22 cellular contexts compared by ENCODE assay signal in the genomic region with DNA sequence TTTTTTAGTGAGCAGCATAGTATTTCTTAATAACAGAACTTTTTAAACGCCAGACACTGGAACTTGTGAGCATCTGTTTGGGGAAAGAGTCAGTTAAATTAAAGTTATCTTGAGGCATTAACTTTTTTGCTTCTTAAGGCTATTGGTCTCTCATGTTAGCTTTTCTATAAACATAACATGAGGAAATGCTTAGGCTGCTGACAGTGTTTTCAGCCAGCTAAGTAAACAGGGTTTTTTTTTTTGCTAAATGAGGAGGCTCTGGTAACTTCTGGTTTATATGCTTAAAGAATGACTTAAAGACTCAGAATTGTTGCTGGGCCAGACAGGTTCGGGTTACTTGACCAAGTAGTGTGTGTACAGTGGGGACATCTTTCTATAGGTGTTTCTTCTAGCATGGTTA.
"Had no signal": no experiment of that assay in that cellular context is flagged by ENCODE, and none has a peak within 500 bp of the region (broad histone marks: within the 10 kb centered on the region; RNA-seq: fewer than 3 reads in every experiment).

No MANE protein-coding gene starts in this region.

- H3K4me1 ChIP-seq: esophagus muscularis mucosa, testis, upper lobe of right lung, vagina had no signal

- FAIRE-seq: islet of Langerhans had no signal

- H3K27me3 ChIP-seq: esophagus muscularis mucosa, heart left ventricle, spleen, testis, tibial nerve, upper lobe of right lung, vagina had no signal

- H3K27ac ChIP-seq: epithelial cell of prostate, esophagus muscularis mucosa, heart left ventricle, spleen, testis, tibial nerve, upper lobe of right lung, vagina had no signal

- H3K36me3 ChIP-seq: esophagus muscularis mucosa, tibial nerve, upper lobe of right lung, vagina had no signal

- H3K9me3 ChIP-seq: testis had no signal

- DNase-seq: effector memory CD8-positive, alpha-beta T cell; foreskin melanocyte; heart left ventricle; hippocampal formation; kidney glomerular epithelial cell; naive thymus-derived CD4-positive, alpha-beta T cell; nephron progenitor cell; posterior cingulate gyrus; spleen; stimulated activated CD4-positive, alpha-beta T cell treated with anti-CD3 and anti-CD28 coated beads, Interleukin-15, amount 100 ng/mL, for 24 hours; stimulated activated CD4-positive, alpha-beta T cell treated with anti-CD3 and anti-CD28 coated beads, Interleukin-1b, Interleukin-23, amount 100 ng/mL, for 48 hours; stimulated activated CD4-positive, alpha-beta T cell treated with anti-CD3 and anti-CD28 coated beads, Interleukin-4, amount 100 ng/mL, for 24 hours; stimulated activated naive B cell treated with anti-CD40 and anti-IgM and Interleukin-4, amounts not matched to agents 10 μg/mL and 1 μg/mL and 100 μg/mL, for 72 hours; stimulated activated naive CD8-positive, alpha-beta T cell treated with anti-CD3 and anti-CD28 coated beads, Interleukin-15, amount 100 ng/mL, for 72 hours; testis; upper lobe of right lung had no signal

- H3K4me3 ChIP-seq: esophagus muscularis mucosa, heart left ventricle, spleen, testis, tibial nerve, upper lobe of right lung, vagina had no signal

- ATAC-seq: effector memory CD8-positive, alpha-beta T cell; heart left ventricle; naive thymus-derived CD4-positive, alpha-beta T cell; sciatic nerve; stimulated activated naive B cell treated with anti-CD40 and anti-IgM and Interleukin-4, amounts not matched to agents 10 μg/mL and 1 μg/mL and 100 μg/mL, for 72 hours; stimulated activated naive CD8-positive, alpha-beta T cell treated with anti-CD3 and anti-CD28 coated beads, Interleukin-15, amount 100 ng/mL, for 72 hours; upper lobe of right lung had no signal
